8 cellular contexts compared by ENCODE assay signal in genomic region chr14:24234095-24235020, GRCh38. TPM values are rescaled to one million over a fixed set of nuclear protein-coding genes. Genes with fewer than 3 reads are reported as not detected.
A peak's percentile ranks its signal among the peaks of the same experiment; 100 is the strongest.
DNase-seq lines count a peak whose midpoint lies in the region; ATAC-seq and TF ChIP-seq lines count a peak whose summit lies in the region.
"Had no signal": no experiment of that assay in that cellular context is flagged by ENCODE, and none has a peak within 500 bp of the region (broad histone marks: within the 10 kb centered on the region; RNA-seq: fewer than 3 reads in every experiment).

No MANE protein-coding gene starts in this region.

- peak overlapping the region in 1 of 2 experiments; percentile 75; a peak in 1 of 4 replicates for H3K4me3 ChIP-seq in DND-41 (ENCODE audit: low read depth in 1 of 2, low read length in 2 of 2)
- H3K4me3 ChIP-seq in NB4 (ENCODE audit: low read depth, low read length): peak overlapping the region; percentile 84
- no peak overlapping the region for H3K4me3 ChIP-seq in osteoblast (ENCODE audit: insufficient read depth, low read length)
- H3K4me3 ChIP-seq in mucosa of descending colon: no peak overlapping the region

- TF ChIP-seq CTCF in DND-41 (IDR thresholded peaks at IDR 0.05; ENCODE audit: borderline replicate concordance, extremely low read depth, low read length, poor library complexity, severe bottlenecking) (no peak), NB4 (IDR thresholded peaks at IDR 0.05; ENCODE audit: low read depth, low read length) (no peak), osteoblast (IDR thresholded peaks at IDR 0.05; ENCODE audit: extremely low read depth, low read depth, low read length) (no peak), mucosa of descending colon (IDR thresholded peaks at IDR 0.05) (no peak)

- H3K79me2 ChIP-seq in DND-41 (ENCODE audit: insufficient read depth, low read length) (peaks cover 59% of the 10 kb centered on the region), osteoblast (ENCODE audit: insufficient read depth, low read length) (peaks cover 71% of the 10 kb centered on the region)

- peak overlapping the region; percentile 99; the same call in 1 of the 2 replicates for H3K4me2 ChIP-seq in DND-41 (ENCODE audit: insufficient read depth, low read length)
- H3K4me2 ChIP-seq in osteoblast (ENCODE audit: insufficient read depth, low read length): peak overlapping the region; percentile 92

- DNase-seq in DND-41 (no peak), NB4 (ENCODE audit: low read depth) (no peak), dermis blood vessel endothelial cell (peak; percentile 20), osteoblast (ENCODE audit: insufficient read length, low spot score, missing footprints) (peak; percentile 66), Ammon's horn (ENCODE audit: low spot score) (no peak), kidney glomerular epithelial cell (lab: John Stamatoyannopoulos, UW) (no peak), mucosa of descending colon (no peak)
- DNase-seq: NCI-H524 treated with DMSO at 0.1 percent for 48 hours had no signal

- intact Hi-C loops in mucosa of descending colon (cut with DNase I, micrococcal nuclease): no loop called here

- TF ChIP-seq POLR2A in NB4 (IDR thresholded peaks at IDR 0.05; ENCODE audit: extremely low read depth, insufficient read length): no peak

- H3K4me1 ChIP-seq in DND-41 (ENCODE audit: insufficient read depth, low read length) (peaks cover 52% of the 10 kb centered on the region), osteoblast (ENCODE audit: insufficient read depth, low read length) (peaks cover 42% of the 10 kb centered on the region), mucosa of descending colon (ENCODE audit: low read depth) (peaks cover 12% of the 10 kb centered on the region)

- ATAC-seq in DND-41 (ENCODE audit: insufficient read depth, low read depth) (no peak), mucosa of descending colon (no peak)

- peaks cover 4% of the 10 kb centered on the region for H4K20me1 ChIP-seq in DND-41 (ENCODE audit: insufficient read depth, low read length)
- H4K20me1 ChIP-seq in osteoblast (ENCODE audit: insufficient read depth, low read length): peaks cover 6% of the 10 kb centered on the region

- peaks cover 60% of the 10 kb centered on the region for H3K36me3 ChIP-seq in DND-41 (ENCODE audit: insufficient read depth, low read length)
- H3K36me3 ChIP-seq in osteoblast (ENCODE audit: insufficient read depth, low read length): peaks cover 48% of the 10 kb centered on the region
- peaks cover 5% of the 10 kb centered on the region for H3K36me3 ChIP-seq in mucosa of descending colon (ENCODE audit: low read depth)

- H3K27me3 ChIP-seq in DND-41 (ENCODE audit: insufficient read depth, low read length, poor library complexity) (no peaks in the 10 kb centered on the region), osteoblast (ENCODE audit: insufficient read depth, low read length) (no peaks in the 10 kb centered on the region)

- H3K9me3 ChIP-seq in DND-41 (ENCODE audit: insufficient read depth, low read length, severe bottlenecking): no peaks in the 10 kb centered on the region
- no peaks in the 10 kb centered on the region for H3K9me3 ChIP-seq in osteoblast (ENCODE audit: low read depth, low read length)
- no peaks in the 10 kb centered on the region for H3K9me3 ChIP-seq in mucosa of descending colon

- no peak overlapping the region for H3K9ac ChIP-seq in DND-41 (ENCODE audit: low read depth, low read length)

- H2AFZ ChIP-seq in DND-41 (ENCODE audit: low read depth, low read length) (no peak overlapping the region), osteoblast (ENCODE audit: low read length) (no peak overlapping the region)

- no peak overlapping the region for H3K27ac ChIP-seq in DND-41 (ENCODE audit: low read length)
- H3K27ac ChIP-seq in osteoblast (ENCODE audit: low read depth, low read length): peak overlapping the region; percentile 93

RNA-seq across cellular contexts. Expression of gene GMPR2, which starts 1.6 kb away (rescaled TPM):
- total RNA-seq in dermis blood vessel endothelial cell: 108 and 121 TPM in 2 replicates
- total RNA-seq in osteoblast: 70.7 and 86.5 TPM in 2 replicates
- total RNA-seq in mucosa of descending colon: 10 to 100 TPM; 59.7 to 83.5 (median 61.6) TPM

RNA-seq across cellular contexts. Expression of gene NEDD8, which starts 2.2 kb away (rescaled TPM):
- 197 and 248 TPM in 2 replicates for total RNA-seq in dermis blood vessel endothelial cell
- total RNA-seq in osteoblast: 56.3 and 69.1 TPM in 2 replicates
- total RNA-seq in mucosa of descending colon: 100 to 1,000 TPM; 108 to 150 (median 131) TPM

RNA-seq across cellular contexts. Expression of gene TINF2, which starts 8.1 kb away (rescaled TPM):
- total RNA-seq in dermis blood vessel endothelial cell (68.4 and 71.7 TPM in 2 replicates), osteoblast (62.6 and 63.4 TPM in 2 replicates), mucosa of descending colon (10 to 100 TPM; 51.5 to 64.8 (median 58.4) TPM)

RNA-seq across cellular contexts. Expression of gene MDP1, which starts 18.5 kb away (rescaled TPM):
- total RNA-seq in dermis blood vessel endothelial cell: 5.9 and 23.7 TPM in 2 replicates
- total RNA-seq in osteoblast: 14.1 and 14.8 TPM in 2 replicates
- total RNA-seq in mucosa of descending colon: 10 to 100 TPM; 11.1 to 14.8 (median 13.2) TPM

RNA-seq across cellular contexts. Expression of gene CHMP4A, which starts 21.1 kb away (rescaled TPM):
- total RNA-seq in dermis blood vessel endothelial cell (36.8 and 39.3 TPM in 2 replicates), osteoblast (19.2 TPM in 2 replicates), mucosa of descending colon (10 to 100 TPM; 47.6 to 67.8 (median 49.5) TPM)

Comparison
In these comparisons a context has a peak if more than half of its experiments do, and no peak if none do; other contexts are left out.
1. DNase-seq: peak in dermis blood vessel endothelial cell (single experiment) and osteoblast (single experiment); none in DND-41 (single experiment), NB4 (single experiment), Ammon's horn (single experiment), kidney glomerular epithelial cell (single experiment) and mucosa of descending colon (0 of 3).